In genomic region chr1:27577504-27578188, GRCh38 we compare ENCODE assay signal across 12 cellular contexts. TPM values are rescaled to one million over a fixed set of nuclear protein-coding genes. Genes with fewer than 3 reads are reported as not detected.
DNase-seq lines count a peak whose midpoint lies in the region; ATAC-seq and TF ChIP-seq lines count a peak whose summit lies in the region.
"Had no signal": no experiment of that assay in that cellular context is flagged by ENCODE, and none has a peak within 500 bp of the region (broad histone marks: within the 10 kb centered on the region; RNA-seq: fewer than 3 reads in every experiment).

No MANE protein-coding gene starts in this region.

- H2AFZ ChIP-seq in IMR-90 (replicated peaks; ENCODE audit: low read length, poor library complexity): no peak overlapping the region

- H4K91ac ChIP-seq in IMR-90 (ENCODE audit: insufficient read depth, low read depth, low read length): no peak overlapping the region; the same call in 1 of the 2 replicates

- H3K27me3 Mint-ChIP-seq in activated CD4-positive, alpha-beta memory T cell treated with anti-CD3 and anti-CD28 coated beads for 36 hours: no peaks in the 10 kb centered on the region
- H3K27me3 Mint-ChIP-seq: activated naive CD8-positive, alpha-beta T cell had no signal

- no peak for TF ChIP-seq RAD21 in IMR-90 (IDR thresholded peaks at IDR 0.05; ENCODE audit: low read length)

- no peak overlapping the region for H2AK9ac ChIP-seq in IMR-90 (replicated peaks; ENCODE audit: low read depth, low read length, poor library complexity)

- ATAC-seq in IMR-90 (ENCODE audit: low read depth) (no peak), right cardiac atrium (peak; percentile 20), HG03108 (IDR thresholded peaks at IDR 0.05; ENCODE audit: unreplicated experiment) (no peak)

- no peak overlapping the region for H2BK120ac ChIP-seq in IMR-90 (ENCODE audit: low read depth, low read length)

- H3K9me3 ChIP-seq in IMR-90 (ENCODE audit: control insufficient read depth, insufficient read depth, low read length) (no peaks in the 10 kb centered on the region), right cardiac atrium (ENCODE audit: control insufficient read depth, low read length) (no peaks in the 10 kb centered on the region)

- TF ChIP-seq CTCF in IMR-90 (conservative IDR thresholded peaks at IDR 0.05; ENCODE audit: low read depth, low read length): no peak
- no peak for TF ChIP-seq CTCF in VCaP (conservative IDR thresholded peaks at IDR 0.05)

- H3K4me3 ChIP-seq in IMR-90 (ENCODE audit: insufficient read depth, low read depth, low read length) (no peak overlapping the region), right cardiac atrium (ENCODE audit: low read length) (no peak overlapping the region), skin epidermis (no peak overlapping the region)

- no peak overlapping the region for H4K8ac ChIP-seq in IMR-90 (ENCODE audit: low read depth in 2 of 2, low read length in 2 of 2)

- WGBS in IMR-90 (ENCODE audit: extremely low coverage in 2 of 2, insufficient read length in 1 of 2), 2 experiments: 60% methylated on average over 1 of the region's 4 CpGs; no CpG with 5 or more reads in 1 of the 2 experiments
- 31% methylated on average over 4 of the region's 4 CpGs for WGBS in right cardiac atrium

- H3K79me1 ChIP-seq in IMR-90 (ENCODE audit: low read depth in 1 of 2, low read length in 2 of 2): peaks cover 41 to 80% of the 10 kb centered on the region in 2 experiments

- H3K4me1 ChIP-seq in IMR-90 (ENCODE audit: control insufficient read depth, insufficient read depth, low read length) (peaks cover 35% of the 10 kb centered on the region), right cardiac atrium (ENCODE audit: control insufficient read depth, insufficient read depth, low read length) (peaks cover 39% of the 10 kb centered on the region)

- no peak overlapping the region for H3K27ac Mint-ChIP-seq in activated CD4-positive, alpha-beta memory T cell treated with anti-CD3 and anti-CD28 coated beads for 36 hours
- H3K27ac Mint-ChIP-seq: activated naive CD8-positive, alpha-beta T cell had no signal

- H2BK5ac ChIP-seq in IMR-90 (ENCODE audit: low read depth, low read length, poor library complexity, severe bottlenecking): no peak overlapping the region

- no peak overlapping the region for H3K4me2 ChIP-seq in IMR-90 (ENCODE audit: low read depth, low read length)

- no peak overlapping the region for H2BK15ac ChIP-seq in IMR-90 (ENCODE audit: low read depth, low read length)

- in situ Hi-C loops in IMR-90 (cut with MboI; ENCODE audit: low sequenced_read_pairs): no loop called here

- no TSS peak for BruUV-seq in IMR-90 (replicated peaks; lab: Mats Ljungman, UMichigan)

- POLR2A ChIA-PET in IMR-90 (lab: Charles Lee; ENCODE audit: unreplicated experiment): no interaction called here
- POLR2A ChIA-PET in activated CD4-positive, alpha-beta memory T cell treated with anti-CD3 and anti-CD28 coated beads for 36 hours (lab: Charles Lee): no interaction called here

- H3K56ac ChIP-seq in IMR-90 (ENCODE audit: extremely low read depth, insufficient read depth, low read length): no peak overlapping the region

- no peaks in the 10 kb centered on the region for H3K9me3 Mint-ChIP-seq in activated CD4-positive, alpha-beta memory T cell treated with anti-CD3 and anti-CD28 coated beads for 36 hours
- H3K9me3 Mint-ChIP-seq: H9 had no signal

- peaks cover 4% of the 10 kb centered on the region for H3K4me1 Mint-ChIP-seq in activated CD4-positive, alpha-beta memory T cell treated with anti-CD3 and anti-CD28 coated beads for 36 hours (ENCODE audit: low read depth)

- CTCF ChIA-PET in IMR-90 (lab: Yijun Ruan, JAX): no interaction called here
- CTCF ChIA-PET in activated CD4-positive, alpha-beta memory T cell treated with anti-CD3 and anti-CD28 coated beads for 36 hours (lab: Charles Lee): interaction anchor here (0.6 to 2.1 kb wide), 5 partner anchors 9 to 31 kb away, joined by 3 to 4 read pairs (median 3); no protein-coding TSS in a partner anchor

- DNase-seq in IMR-90 (no peak), right cardiac atrium (peak in 2 of 3 donors; percentile 68 to 72), superior temporal gyrus (ENCODE audit: extremely low spot score) (no peak)
- DNase-seq in NK-92 treated with Interleukin-12 subunit alpha and Interleukin-12 subunit beta, amount 100 ng/mL, for 24 hours (lab: John Stamatoyannopoulos, UW): no peak
- DNase-seq in activated CD4-positive, alpha-beta memory T cell treated with anti-CD3 and anti-CD28 coated beads for 36 hours: no peak
- DNase-seq: effector CD8-positive, alpha-beta T cell; H9; stimulated activated naive CD4-positive, alpha-beta T cell treated with Interleukin-2 at 50 U/mL for 16 hours had no signal

- H3K27ac ChIP-seq in IMR-90 (ENCODE audit: insufficient read depth, low read length) (no peak overlapping the region), VCaP (peak overlapping the region; percentile 98), right cardiac atrium (ENCODE audit: low read length) (peak overlapping the region; percentile 73), skin epidermis (peak overlapping the region in 12 of 21 experiments; percentile 16 to 91 (median 54))

- no peak overlapping the region for H3K14ac ChIP-seq in IMR-90 (replicated peaks; ENCODE audit: low read depth, low read length)

- H3K23ac ChIP-seq in IMR-90 (ENCODE audit: low read depth, low read length): no peak overlapping the region

- dilution Hi-C loops in IMR-90 (cut with HindIII; ENCODE audit: low sequenced_read_pairs, unreplicated experiment): no loop called here

- peaks cover 1% of the 10 kb centered on the region; the same call in 1 of the 2 replicates for H3K36me3 ChIP-seq in IMR-90 (ENCODE audit: control insufficient read depth, insufficient read depth, low read length)

- intact Hi-C loops in IMR-90 (cut with micrococcal nuclease) (no loop called here), right cardiac atrium (cut with DNase I) (no loop called here)
- intact Hi-C loops in activated CD4-positive, alpha-beta memory T cell treated with anti-CD3 and anti-CD28 coated beads for 36 hours (cut with micrococcal nuclease): no loop called here

- H3K4me3 Mint-ChIP-seq in activated CD4-positive, alpha-beta memory T cell treated with anti-CD3 and anti-CD28 coated beads for 36 hours: no peak overlapping the region
- H3K4me3 Mint-ChIP-seq: activated naive CD8-positive, alpha-beta T cell; H9 had no signal

- H3K27me3 ChIP-seq in IMR-90 (ENCODE audit: control insufficient read depth, insufficient read depth, low read length) (no peaks in the 10 kb centered on the region), right cardiac atrium (ENCODE audit: control insufficient read depth, insufficient read depth) (no peaks in the 10 kb centered on the region)

- no peak overlapping the region for H4K5ac ChIP-seq in IMR-90 (ENCODE audit: low read depth, low read length)

- H3K36me3 Mint-ChIP-seq in activated CD4-positive, alpha-beta memory T cell treated with anti-CD3 and anti-CD28 coated beads for 36 hours: no peaks in the 10 kb centered on the region
- H3K36me3 Mint-ChIP-seq: activated naive CD8-positive, alpha-beta T cell had no signal

- no peak overlapping the region for H2BK20ac ChIP-seq in IMR-90 (ENCODE audit: low read depth, low read length)

- peak overlapping the region; percentile 45; the same call in 1 of the 2 replicates for H3K4ac ChIP-seq in IMR-90 (ENCODE audit: low read depth, low read length)

- no peak for TF ChIP-seq POLR2A in IMR-90 (IDR thresholded peaks at IDR 0.05; ENCODE audit: low read depth, low read length)

- peaks cover 44% of the 10 kb centered on the region for H4K20me1 ChIP-seq in IMR-90 (ENCODE audit: insufficient read depth, low read length)

- no peak overlapping the region for H3K9ac ChIP-seq in IMR-90 (ENCODE audit: low read depth, low read length)

- no peak overlapping the region for H2AK5ac ChIP-seq in IMR-90 (ENCODE audit: low read depth, low read length)

- peaks cover 25% of the 10 kb centered on the region for H3K9me1 ChIP-seq in IMR-90 (ENCODE audit: insufficient read depth, low read length)

- H3K18ac ChIP-seq in IMR-90 (ENCODE audit: low read depth, low read length): no peak overlapping the region

TF ChIP-seq in IMR-90, 13 proteins besides CTCF, POLR2A, EP300 and RAD21:
- no peak for TF ChIP-seq CHD1 (IDR thresholded peaks at IDR 0.05; ENCODE audit: low read depth, low read length)
- no peak for TF ChIP-seq MXI1 (IDR thresholded peaks at IDR 0.05; ENCODE audit: borderline replicate concordance, low read depth, low read length)
- no peak for TF ChIP-seq SMC3 (IDR thresholded peaks at IDR 0.05; ENCODE audit: low read depth, low read length)
- TF ChIP-seq RCOR1 (IDR thresholded peaks at IDR 0.05; ENCODE audit: insufficient replicate concordance, low read length): no peak
- no peak for TF ChIP-seq BHLHE40 (IDR thresholded peaks at IDR 0.05; ENCODE audit: low read depth, low read length)
- no peak for TF ChIP-seq USF2 (IDR thresholded peaks at IDR 0.05; ENCODE audit: low read depth, low read length)
- TF ChIP-seq RFX5 (IDR thresholded peaks at IDR 0.05; ENCODE audit: low read depth, low read length): no peak

RNA-seq across cellular contexts. Expression of gene AHDC1, which starts 26.3 kb away (rescaled TPM):
- total RNA-seq in IMR-90 (2012; rRNA removed) (1.7 and 2.0 TPM in 2 replicates), right cardiac atrium (10 to 100 TPM; 40.4 to 53.5 (median 50.6) TPM)
- polyA plus RNA-seq in IMR-90 (2012; rRNA removed) (11.6 and 16.1 TPM in 2 replicates), right cardiac atrium (26.3 TPM)
- 4.9 and 11.5 TPM in 2 replicates for polyA plus RNA-seq in IMR-90 (2012; cell fraction: cytosol; rRNA removed)
- polyA plus RNA-seq in IMR-90 (2012; cell fraction: nucleus; rRNA removed; ENCODE audit: low replicate concordance): 25.9 and 46.8 TPM in 2 replicates
- total RNA-seq in activated CD4-positive, alpha-beta memory T cell treated with anti-CD3 and anti-CD28 coated beads for 36 hours: 10 to 100 TPM in 1 of 2 experiments, 1 to 10 TPM in 1; 8.3 to 12.1 TPM

RNA-seq across cellular contexts. Expression of gene FGR, which starts 57.3 kb away (rescaled TPM):
- not detected in 2 replicates for total RNA-seq in IMR-90 (2012; rRNA removed)
- polyA plus RNA-seq in IMR-90 (2012; rRNA removed): not detected in 2 replicates
- not detected in 2 replicates for polyA plus RNA-seq in IMR-90 (2012; cell fraction: cytosol; rRNA removed)
- polyA plus RNA-seq in IMR-90 (2012; cell fraction: nucleus; rRNA removed; ENCODE audit: low replicate concordance): 0.08 TPM in 1 of 2 replicates, not detected in the other
- 10 to 100 TPM in 1 of 4 donors, 1 to 10 TPM in 3; 3.2 to 12.6 (median 5.1) TPM for total RNA-seq in right cardiac atrium
- polyA plus RNA-seq in right cardiac atrium: 3.5 TPM
- total RNA-seq in activated CD4-positive, alpha-beta memory T cell treated with anti-CD3 and anti-CD28 coated beads for 36 hours: under 1 TPM; 0.24 to 0.27 TPM
- total RNA-seq: H9 had no signal

Comparison
In these comparisons a context has a peak if more than half of its experiments do, and no peak if none do; other contexts are left out.
1. ATAC-seq: peak in right cardiac atrium (2 of 2); none in IMR-90 (single experiment) and HG03108 (single experiment).
2. DNase-seq: peak in right cardiac atrium (2 of 3); none in IMR-90 (single experiment), NK-92 treated with Interleukin-12 subunit alpha and Interleukin-12 subunit beta, amount 100 ng/mL, for 24 hours (single experiment), superior temporal gyrus (single experiment) and activated CD4-positive, alpha-beta memory T cell treated with anti-CD3 and anti-CD28 coated beads for 36 hours (single experiment).